33 cellular contexts compared by ENCODE assay signal in genomic region chr11:75859614-75860013, GRCh38.
"Had no signal": no experiment of that assay in that cellular context is flagged by ENCODE, and none has a peak within 500 bp of the region (broad histone marks: within the 10 kb centered on the region; RNA-seq: fewer than 3 reads in every experiment).

No MANE protein-coding gene starts in this region.

- H3K36me3 ChIP-seq: adrenal gland, breast epithelium, cardiac muscle cell had no signal

- H3K9me3 ChIP-seq: adrenal gland, ascending aorta, body of pancreas, breast epithelium had no signal

- DNase-seq: activated effector memory CD4-positive, alpha-beta T cell treated with anti-CD3 and anti-CD28 coated beads, Interleukin-2, amount 50 U/mL, for 16 hours; activated effector memory CD4-positive, alpha-beta T cell treated with Interleukin-2 at 50 U/mL for 16 hours; activated gamma-delta T cell; activated gamma-delta T cell treated with Interleukin-2 at 50 U/mL for 16 hours; activated naive CD4-positive, alpha-beta T cell; activated naive CD4-positive, alpha-beta T cell treated with anti-CD3 and anti-CD28 coated beads for 36 hours; activated naive CD4-positive, alpha-beta T cell treated with anti-CD3 and anti-CD28 coated beads, Interleukin-2, amount 10 ng/mL, durations not matched to agents 7 days and 5 days; activated naive CD4-positive, alpha-beta T cell treated with anti-CD3 and anti-CD28 coated beads, Interleukin-2, amount 50 U/mL, for 16 hours; activated naive CD4-positive, alpha-beta T cell treated with Interleukin-2 at 50 U/mL for 16 hours; activated naive CD8-positive, alpha-beta T cell treated with anti-CD3 and anti-CD28 coated beads for 36 hours; activated naive CD8-positive, alpha-beta T cell treated with anti-CD3 and anti-CD28 coated beads, Interleukin-2, amount 10 ng/mL, durations not matched to agents 7 days and 5 days; activated naive CD8-positive, alpha-beta T cell treated with anti-CD3 and anti-CD28 coated beads, Interleukin-2, amount 50 U/mL, for 24 hours; activated T-cell treated with anti-CD3 and anti-CD28 coated beads, Interleukin-2, amount 50 U/mL, for 4 hours; activated T-cell treated with anti-CD3 and anti-CD28 coated beads, Interleukin-2, amount 50 U/mL, for 48 hours; activated T-cell treated with anti-CD3 and anti-CD28 coated beads, Interleukin-2, amount 50 U/mL, for 72 hours; adrenal gland; amniotic stem cell; amygdala; anterior cingulate cortex; aorta; body of pancreas; brain microvascular endothelial cell; caudate nucleus; central memory CD4-positive, alpha-beta T cell; cerebellar nuclear complex had no signal

- ATAC-seq: activated naive CD4-positive, alpha-beta T cell treated with anti-CD3 and anti-CD28 coated beads, Interleukin-2, amount 50 U/mL, for 72 hours; activated naive CD8-positive, alpha-beta T cell treated with anti-CD3 and anti-CD28 coated beads, Interleukin-2, amount 50 U/mL, for 24 hours; activated T-cell treated with anti-CD3 and anti-CD28 coated beads, Interleukin-2, amount 50 U/mL, for 4 hours; activated T-cell treated with anti-CD3 and anti-CD28 coated beads, Interleukin-2, amount 50 U/mL, for 72 hours; activated T-helper 17 cell treated with anti-CD3 and anti-CD28 coated beads, Interleukin-2, amount 50 U/mL, for 72 hours; body of pancreas had no signal

- H3K4me3 ChIP-seq: adrenal gland, ascending aorta, body of pancreas, breast epithelium, cardiac muscle cell had no signal

- H3K27me3 ChIP-seq: adrenal gland, ascending aorta, body of pancreas, brain microvascular endothelial cell, breast epithelium, cardiac muscle cell had no signal

- H3K27ac ChIP-seq: adrenal gland, ascending aorta, body of pancreas, brain microvascular endothelial cell, breast epithelium, cardiac muscle cell had no signal

- FAIRE-seq: astrocyte, bronchial epithelial cell, colon had no signal

- H3K4me1 ChIP-seq: ascending aorta, body of pancreas, breast epithelium had no signal
